ENCODE assay signal across 18 cellular contexts in genomic region chr12:59500915-59501314, GRCh38.
A peak's percentile ranks its signal among the peaks of the same experiment; 100 is the strongest.
DNase-seq lines count a peak whose midpoint lies in the region; ATAC-seq, FAIRE-seq and TF ChIP-seq lines count a peak whose summit lies in the region.
"Had no signal": no experiment of that assay in that cellular context is flagged by ENCODE, and none has a peak within 500 bp of the region (broad histone marks: within the 10 kb centered on the region; RNA-seq: fewer than 3 reads in every experiment).

No MANE protein-coding gene starts in this region.

- H3K4me1 Mint-ChIP-seq in Calu3 (ENCODE audit: low read depth, unreplicated experiment): peaks cover 31% of the 10 kb centered on the region
- peaks cover 7% of the 10 kb centered on the region for H3K4me1 Mint-ChIP-seq in activated CD8-positive, alpha-beta T cell treated with anti-CD3 and anti-CD28 coated beads, Interleukin-2, amount 10 ng/mL, durations not matched to agents 7 days and 5 days (ENCODE audit: low read depth)

- no peaks in the 10 kb centered on the region for H3K27me3 Mint-ChIP-seq in Calu3 (ENCODE audit: unreplicated experiment)
- H3K27me3 Mint-ChIP-seq in activated CD8-positive, alpha-beta T cell treated with anti-CD3 and anti-CD28 coated beads, Interleukin-2, amount 10 ng/mL, durations not matched to agents 7 days and 5 days (ENCODE audit: low read depth): no peaks in the 10 kb centered on the region

- TF ChIP-seq CTCF in Calu3 (IDR thresholded peaks at IDR 0.05; ENCODE audit: unreplicated experiment) (no peak), kidney epithelial cell (IDR thresholded peaks at IDR 0.05; ENCODE audit: insufficient read depth, low read length, poor library complexity, severe bottlenecking) (no peak)

- no TSS peak for BruUV-seq in Calu3 (replicated peaks; lab: Mats Ljungman, UMichigan)

- H3K27ac Mint-ChIP-seq in Calu3 (ENCODE audit: unreplicated experiment): peak overlapping the region; percentile 50
- H3K27ac Mint-ChIP-seq in activated CD8-positive, alpha-beta T cell treated with anti-CD3 and anti-CD28 coated beads, Interleukin-2, amount 10 ng/mL, durations not matched to agents 7 days and 5 days: no peak overlapping the region

- intact Hi-C loops in Calu3 (cut with micrococcal nuclease; ENCODE audit: unreplicated experiment): loop anchor here (2.0 to 5.0 kb wide), 3 partner anchors 49 to 150 kb away; partner anchors contain the start of gene SLC16A7

- POLR2A ChIA-PET in activated CD8-positive, alpha-beta T cell treated with anti-CD3 and anti-CD28 coated beads, Interleukin-2, amount 10 ng/mL, durations not matched to agents 7 days and 5 days (lab: Charles Lee): no interaction called here

- no peaks in the 10 kb centered on the region for H3K27me3 ChIP-seq in kidney epithelial cell (ENCODE audit: control insufficient read depth, insufficient read depth, low read length)
- H3K27me3 ChIP-seq: Peyer's patch had no signal

- H3K4me3 ChIP-seq in kidney epithelial cell (ENCODE audit: low read depth, low read length): no peak overlapping the region
- H3K4me3 ChIP-seq: GM23248, Peyer's patch had no signal

- H3K9me3 Mint-ChIP-seq in Calu3 (ENCODE audit: low read depth, unreplicated experiment): peaks cover 6% of the 10 kb centered on the region
- H3K9me3 Mint-ChIP-seq in activated CD8-positive, alpha-beta T cell treated with anti-CD3 and anti-CD28 coated beads, Interleukin-2, amount 10 ng/mL, durations not matched to agents 7 days and 5 days (ENCODE audit: insufficient read depth): no peaks in the 10 kb centered on the region

- no peak for FAIRE-seq in urothelium cell line (lab: Jason Lieb, UNC)
- FAIRE-seq: G401.6, GM12891, GM19239 had no signal

- no peaks in the 10 kb centered on the region for H3K36me3 Mint-ChIP-seq in Calu3 (ENCODE audit: insufficient read depth, unreplicated experiment)
- no peaks in the 10 kb centered on the region for H3K36me3 Mint-ChIP-seq in activated CD8-positive, alpha-beta T cell treated with anti-CD3 and anti-CD28 coated beads, Interleukin-2, amount 10 ng/mL, durations not matched to agents 7 days and 5 days (ENCODE audit: low read depth)

- ATAC-seq in activated CD8-positive, alpha-beta T cell treated with anti-CD3 and anti-CD28 coated beads, Interleukin-2, amount 10 ng/mL, durations not matched to agents 7 days and 5 days: no peak
- ATAC-seq: SK-N-SH treated with all-trans-retinoic acid at 6 μM for 48 hours had no signal

- H3K36me3 ChIP-seq in kidney epithelial cell (ENCODE audit: control insufficient read depth, insufficient read depth, low read length): no peaks in the 10 kb centered on the region
- H3K36me3 ChIP-seq: Peyer's patch had no signal

- DNase-seq in Calu3: peak; percentile 66
- peak; percentile 12 for DNase-seq in NCI-H526 treated with DMSO at 0.1 percent for 48 hours (lab: John Stamatoyannopoulos, UW)
- DNase-seq in kidney epithelial cell (ENCODE audit: low read depth): peak; percentile 12
- peak; percentile 6 for DNase-seq in urothelium cell line (ENCODE audit: low spot score)
- DNase-seq in nucleus accumbens (lab: John Stamatoyannopoulos, UW): no peak
- no peak for DNase-seq in activated CD8-positive, alpha-beta T cell treated with anti-CD3 and anti-CD28 coated beads, Interleukin-2, amount 10 ng/mL, durations not matched to agents 7 days and 5 days
- no peak for DNase-seq in NCI-H1694 (lab: John Stamatoyannopoulos, UW)
- DNase-seq: DMS79 treated with DMSO at 0.1 percent for 48 hours, GM23248, NCI-H2029, NCI-H2171 treated with DMSO at 0.1 percent for 48 hours, NCI-H510A, Peyer's patch, SHP77 had no signal

- CTCF ChIA-PET in Calu3 (lab: Charles Lee): interaction anchor here (1.3 kb wide), 1 partner anchor 13 kb away, joined by 4 read pairs; no protein-coding TSS in a partner anchor
- CTCF ChIA-PET in activated CD8-positive, alpha-beta T cell treated with anti-CD3 and anti-CD28 coated beads, Interleukin-2, amount 10 ng/mL, durations not matched to agents 7 days and 5 days (lab: Charles Lee): interaction anchor here (1.1 kb wide), 1 partner anchor 13 kb away, joined by 3 read pairs; no protein-coding TSS in a partner anchor

- no peak overlapping the region for H3K4me3 Mint-ChIP-seq in Calu3 (ENCODE audit: low read depth, unreplicated experiment)
- no peak overlapping the region for H3K4me3 Mint-ChIP-seq in activated CD8-positive, alpha-beta T cell treated with anti-CD3 and anti-CD28 coated beads, Interleukin-2, amount 10 ng/mL, durations not matched to agents 7 days and 5 days

Comparison
In these comparisons a context has a peak if more than half of its experiments do, and no peak if none do; other contexts are left out.
1. DNase-seq: peak in Calu3 (single experiment), NCI-H526 treated with DMSO at 0.1 percent for 48 hours (single experiment), kidney epithelial cell (single experiment) and urothelium cell line (single experiment); none in nucleus accumbens (0 of 56), activated CD8-positive, alpha-beta T cell treated with anti-CD3 and anti-CD28 coated beads, Interleukin-2, amount 10 ng/mL, durations not matched to agents 7 days and 5 days (single experiment) and NCI-H1694 (single experiment).